Comparison of ENCODE assay signal across 8 cellular contexts in the genomic region with DNA sequence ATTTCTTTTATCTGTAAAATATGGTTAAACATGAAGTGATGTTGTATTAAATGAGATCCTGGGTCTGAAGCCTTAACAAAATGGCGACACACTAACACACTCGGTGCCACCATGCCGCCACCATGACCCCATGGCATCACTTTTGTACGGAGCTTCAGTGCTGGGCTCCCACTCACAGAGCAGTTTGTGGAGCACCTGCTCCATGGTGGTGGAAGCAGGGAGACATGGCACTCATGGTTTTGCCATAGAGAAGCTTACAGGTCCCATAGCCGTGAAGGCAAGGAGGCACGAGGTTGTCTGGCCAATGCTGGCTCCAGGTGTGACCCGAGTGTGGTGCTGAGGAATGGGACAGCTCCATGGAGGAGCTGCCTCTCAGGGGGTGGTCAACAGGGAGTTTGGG.
"Had no signal": no experiment of that assay in that cellular context is flagged by ENCODE, and none has a peak within 500 bp of the region (broad histone marks: within the 10 kb centered on the region; RNA-seq: fewer than 3 reads in every experiment).

No MANE protein-coding gene starts in this region.

- H2AFZ ChIP-seq: GM23338 had no signal

- H3K4me1 ChIP-seq: HAP-1 had no signal

- FAIRE-seq: HTR-8/SVneo, K562 had no signal

- H3K4me2 ChIP-seq: GM23338 had no signal

- DNase-seq: H7, HFFc6, IMR-90 had no signal

- H3K9me3 ChIP-seq: HAP-1 had no signal

- H3K36me3 ChIP-seq: HAP-1 had no signal

- ATAC-seq: GM23338, HCT116, K562 had no signal

- H3K4me3 ChIP-seq: GM23338, HAP-1, K562 had no signal
